ENCODE assay signal across 10 cellular contexts in the genomic region with DNA sequence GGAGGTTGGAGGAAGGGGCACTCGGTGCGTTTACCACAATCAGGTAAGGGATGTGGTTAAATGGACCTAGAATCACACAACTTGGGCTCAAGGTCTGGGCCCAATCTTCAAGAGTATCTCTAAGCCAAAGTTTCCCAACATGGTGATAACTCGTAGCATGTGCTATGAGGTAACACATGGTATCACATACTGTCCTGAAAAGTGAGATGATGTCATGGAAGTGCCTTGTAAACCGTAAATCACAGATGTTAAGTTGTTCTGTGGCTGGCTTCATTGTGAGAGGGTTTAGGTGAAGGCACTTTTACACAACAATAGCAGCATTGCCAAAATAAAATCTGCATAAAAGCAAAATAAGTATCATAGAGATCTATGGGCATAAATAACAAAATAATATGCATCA.
"Had no signal": no experiment of that assay in that cellular context is flagged by ENCODE, and none has a peak within 500 bp of the region (broad histone marks: within the 10 kb centered on the region; RNA-seq: fewer than 3 reads in every experiment).

No MANE protein-coding gene starts in this region.

- H3K9me3 ChIP-seq: HAP-1 had no signal

- H3K27ac ChIP-seq: GM23248, HL-60 had no signal

- H3K36me3 ChIP-seq: HAP-1 had no signal

- H3K27ac Mint-ChIP-seq: HFFc6 had no signal

- H3K4me1 ChIP-seq: HAP-1 had no signal

- ATAC-seq: HCT116, K562 had no signal

- DNase-seq: GM23248, GOT3, H7, HFFc6, IMR-90, KG1 had no signal

- H3K4me3 ChIP-seq: GM23248, HAP-1, K562 had no signal

- H2AFZ ChIP-seq: GM23248 had no signal

- H3K9ac ChIP-seq: GM23248 had no signal
